21 cellular contexts compared by ENCODE assay signal in genomic region chr3:119360736-119361462, GRCh38.
DNase-seq lines count a peak whose midpoint lies in the region; ATAC-seq and TF ChIP-seq lines count a peak whose summit lies in the region.
"Had no signal": no experiment of that assay in that cellular context is flagged by ENCODE, and none has a peak within 500 bp of the region (broad histone marks: within the 10 kb centered on the region; RNA-seq: fewer than 3 reads in every experiment).

No MANE protein-coding gene starts in this region.

- H3K4me1 Mint-ChIP-seq in nephron = peaks cover 20% of the 10 kb centered on the region
- H3K4me1 Mint-ChIP-seq: CD8-positive, alpha-beta memory T cell had no signal

- H3K9me3 ChIP-seq in HUES6 (ENCODE audit: control insufficient read depth, insufficient read depth, low read depth, low read length) = no peaks in the 10 kb centered on the region
- H3K9me3 ChIP-seq: A549; BLaER1 treated with 17β-estradiol and CSF1 and Interleukin-3, amounts not matched to agents 10 nM and 100 nM had no signal

- no peaks in the 10 kb centered on the region for H3K27me3 Mint-ChIP-seq in nephron (ENCODE audit: low read depth)
- H3K27me3 Mint-ChIP-seq: IgD-negative memory B cell had no signal

- H3K9me3 Mint-ChIP-seq in nephron = no peaks in the 10 kb centered on the region
- H3K9me3 Mint-ChIP-seq: CD8-positive, alpha-beta memory T cell; IgD-negative memory B cell had no signal

- H3K4me1 ChIP-seq in HUES6 (ENCODE audit: control insufficient read depth, insufficient read depth, low read length) = peaks cover 39% of the 10 kb centered on the region
- H3K4me1 ChIP-seq: A549 had no signal

- no peak for ATAC-seq in GM19035 (IDR thresholded peaks at IDR 0.05; ENCODE audit: unreplicated experiment)
- ATAC-seq: A549, PC-3 had no signal

- TF ChIP-seq CTCF in nephron (IDR thresholded peaks at IDR 0.05; ENCODE audit: unreplicated experiment in 3 of 3) (no peak), dorsolateral prefrontal cortex (IDR thresholded peaks at IDR 0.05 in 54 of 56, conservative IDR thresholded peaks at IDR 0.05 in 2 of 56; ENCODE audit: low read depth in 1 of 56, partially characterized antibody in 56 of 56) (no peak)

- peak overlapping the region; percentile 3; the same call in 1 of the 2 replicates for H3K27ac ChIP-seq in HUES6 (ENCODE audit: low read depth, low read length)
- no peak overlapping the region for H3K27ac ChIP-seq in dorsolateral prefrontal cortex
- H3K27ac ChIP-seq: A549; BLaER1 treated with 17β-estradiol and CSF1 and Interleukin-3, amounts not matched to agents 10 nM and 100 nM; RWPE1 had no signal

- H3K4me3 ChIP-seq in HUES6 (ENCODE audit: low read depth, low read length) (no peak overlapping the region), dorsolateral prefrontal cortex (no peak overlapping the region)
- H3K4me3 ChIP-seq: A549; BLaER1 treated with 17β-estradiol and CSF1 and Interleukin-3, amounts not matched to agents 10 nM and 100 nM had no signal

- H3K27me3 ChIP-seq in HUES6 (ENCODE audit: control insufficient read depth, insufficient read depth, low read length) (no peaks in the 10 kb centered on the region), dorsolateral prefrontal cortex (no peaks in the 10 kb centered on the region)
- H3K27me3 ChIP-seq: BLaER1 treated with 17β-estradiol and CSF1 and Interleukin-3, amounts not matched to agents 10 nM and 100 nM had no signal

- peak overlapping the region; percentile 19 to 62 (median 19) for H3K27ac Mint-ChIP-seq in nephron
- H3K27ac Mint-ChIP-seq: IgD-negative memory B cell had no signal

- intact Hi-C loops in head of caudate nucleus (cut with DNase I) = no loop called here
- intact Hi-C loops in dorsolateral prefrontal cortex (cut with DNase I) = no loop called here

- H3K36me3 Mint-ChIP-seq in nephron (ENCODE audit: low read depth) = no peaks in the 10 kb centered on the region
- H3K36me3 Mint-ChIP-seq: IgD-negative memory B cell had no signal

- no peaks in the 10 kb centered on the region for H3K36me3 ChIP-seq in HUES6 (ENCODE audit: control insufficient read depth, insufficient read depth, low read length)

- DNase-seq in ELF-1 (ENCODE audit: low read depth, low spot score) (peak; percentile 30), iPS DF 19.7 (ENCODE audit: low read depth, low spot score) (peak; percentile 54), head of caudate nucleus (no peak), kidney tubule cell (ENCODE audit: low spot score) (no peak), dorsolateral prefrontal cortex (no peak)
- DNase-seq: CD8-positive, alpha-beta memory T cell; DMS 273 treated with DMSO at 0.1 percent for 48 hours; GF-D8; Kasumi-1; MM.1S; NCI-H1092 treated with DMSO at 0.1 percent for 48 hours; NCI-H510A treated with DMSO at 0.1 percent for 48 hours; NCI-H82; PC-3 had no signal

- no peak overlapping the region for H3K9ac ChIP-seq in HUES6 (ENCODE audit: low read length)
- H3K9ac ChIP-seq: BLaER1 treated with 17β-estradiol and CSF1 and Interleukin-3, amounts not matched to agents 10 nM and 100 nM had no signal

- H3K4me3 Mint-ChIP-seq in nephron = no peak overlapping the region
- H3K4me3 Mint-ChIP-seq: CD8-positive, alpha-beta memory T cell had no signal

Comparison
In these comparisons a context has a peak if more than half of its experiments do, and no peak if none do; other contexts are left out.
1. DNase-seq: peak in ELF-1 (single experiment) and iPS DF 19.7 (single experiment); none in head of caudate nucleus (0 of 42), kidney tubule cell (single experiment) and dorsolateral prefrontal cortex (0 of 10).